36 cellular contexts compared by ENCODE assay signal in the genomic region with DNA sequence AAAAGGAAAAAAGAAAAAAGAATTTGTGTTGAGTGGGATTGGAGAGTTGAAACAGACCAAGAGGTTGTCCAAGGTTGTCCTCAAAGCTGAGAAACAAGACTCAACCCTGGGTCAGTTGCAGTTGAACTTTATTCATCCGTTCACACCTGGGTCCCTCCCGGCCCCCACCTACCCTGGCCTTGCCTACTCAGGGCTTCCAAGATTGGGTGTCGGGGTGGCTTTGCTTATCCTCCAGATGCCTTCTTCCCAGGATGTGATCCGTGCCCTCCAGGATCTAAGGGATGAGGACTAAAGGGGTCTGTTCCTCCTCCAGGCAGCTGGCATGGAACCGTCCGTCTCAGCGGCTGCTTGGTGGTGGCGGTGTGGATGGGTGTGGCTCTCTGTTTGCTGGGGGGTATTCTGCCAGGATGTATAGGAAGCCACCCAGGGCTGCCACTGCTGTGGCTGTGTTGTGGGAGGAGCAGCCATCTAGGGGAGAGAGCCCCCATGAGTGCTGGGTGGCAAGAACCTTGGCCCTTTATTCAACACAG. TPM values are rescaled to one million over a fixed set of nuclear protein-coding genes. Genes with fewer than 3 reads are reported as not detected.
"Had no signal": no experiment of that assay in that cellular context is flagged by ENCODE, and none has a peak within 500 bp of the region (broad histone marks: within the 10 kb centered on the region; RNA-seq: fewer than 3 reads in every experiment).

No MANE protein-coding gene starts in this region.

- H3K27ac ChIP-seq: adrenal gland, body of pancreas, breast epithelium, Peyer's patch, SJCRH30, SK-N-MC had no signal

- H3K36me3 ChIP-seq: adrenal gland, breast epithelium, Peyer's patch, SJCRH30 had no signal

- H3K4me1 ChIP-seq: adrenal gland, body of pancreas, breast epithelium, Peyer's patch, SJCRH30 had no signal

- ATAC-seq: activated CD8-positive, alpha-beta T cell treated with anti-CD3 and anti-CD28 coated beads for 36 hours; activated naive CD4-positive, alpha-beta T cell treated with anti-CD3 and anti-CD28 coated beads, Interleukin-2, amount 50 U/mL, for 72 hours; body of pancreas; PC-3 had no signal

- H3K4me3 ChIP-seq: adrenal gland, body of pancreas, breast epithelium, Peyer's patch, SJCRH30, SK-N-MC had no signal

- H3K27me3 ChIP-seq: adrenal gland, body of pancreas, breast epithelium, Peyer's patch had no signal

- H3K9me3 ChIP-seq: adrenal gland, body of pancreas, breast epithelium, Peyer's patch, SJCRH30 had no signal

- DNase-seq: activated CD4-positive, alpha-beta T cell treated with anti-CD3 and anti-CD28 coated beads, Interleukin-2, amount 10 ng/mL, durations not matched to agents 24 days and 14 days; activated CD4-positive, alpha-beta T cell treated with anti-CD3 and anti-CD28 coated beads, Interleukin-2, amount 50 U/mL, for 4 hours; activated CD8-positive, alpha-beta T cell treated with anti-CD3 and anti-CD28 coated beads for 36 hours; activated gamma-delta T cell; activated naive CD4-positive, alpha-beta T cell treated with anti-CD3 and anti-CD28 coated beads for 36 hours; activated T-cell treated with anti-CD3 and anti-CD28 coated beads, Interleukin-2, amount 50 U/mL, for 24 hours; adrenal gland; body of pancreas; caudate nucleus; Karpas-422; KBM-7; NCI-H1105; NCI-H1417 treated with DMSO at 0.1 percent for 48 hours; NCI-H187 treated with DMSO at 0.1 percent for 48 hours; NCI-H2081; NCI-H226; NCI-H446 treated with DMSO at 0.1 percent for 48 hours; NCI-H526; NCI-H748 treated with DMSO at 0.1 percent for 48 hours; NK-92 treated with Interleukin-12 subunit alpha and Interleukin-12 subunit beta, amount 100 ng/mL, for 24 hours; PC-3; RPMI8226; SHP77; SJCRH30; T1000 had no signal

RNA-seq across cellular contexts. Expression of a gene that starts 21.7 kb away (rescaled TPM):
- total RNA-seq: activated CD4-positive, alpha-beta T cell treated with anti-CD3 and anti-CD28 coated beads, Interleukin-2, amount 10 ng/mL, durations not matched to agents 24 days and 14 days; activated CD8-positive, alpha-beta memory T cell treated with anti-CD3 and anti-CD28 coated beads for 36 hours; activated CD8-positive, alpha-beta T cell treated with anti-CD3 and anti-CD28 coated beads for 36 hours; activated naive CD4-positive, alpha-beta T cell treated with anti-CD3 and anti-CD28 coated beads for 36 hours; activated naive CD4-positive, alpha-beta T cell treated with anti-CD3 and anti-CD28 coated beads, Interleukin-2, amount 50 U/mL, for 72 hours; activated T-helper 2 cell treated with anti-CD3 and anti-CD28 coated beads, Interferon-gamma antibody, Interleukin-2, Interleukin-4, amounts not matched to agents 10 μg/mL and 5 μg/mL and 100 μg/mL, durations not matched to agents 14 hours and 24 hours and 36 hours; astrocyte; MCF 10A; PC-3; SJCRH30; T-helper 1 cell treated with Interleukin-12 subunit alpha and Interleukin-12 subunit beta and Interleukin-4 antibody, amounts not matched to agents 30 ng/mL and 1 ng/mL, for 36 hours; T-helper 2 cell treated with Interferon-gamma antibody and Interleukin-4, amounts not matched to agents 100 ng/mL and 5 ng/mL, for 36 hours had no signal
- polyA plus RNA-seq: IgD-negative memory B cell had no signal
